14 cellular contexts compared by ENCODE assay signal in the genomic region with DNA sequence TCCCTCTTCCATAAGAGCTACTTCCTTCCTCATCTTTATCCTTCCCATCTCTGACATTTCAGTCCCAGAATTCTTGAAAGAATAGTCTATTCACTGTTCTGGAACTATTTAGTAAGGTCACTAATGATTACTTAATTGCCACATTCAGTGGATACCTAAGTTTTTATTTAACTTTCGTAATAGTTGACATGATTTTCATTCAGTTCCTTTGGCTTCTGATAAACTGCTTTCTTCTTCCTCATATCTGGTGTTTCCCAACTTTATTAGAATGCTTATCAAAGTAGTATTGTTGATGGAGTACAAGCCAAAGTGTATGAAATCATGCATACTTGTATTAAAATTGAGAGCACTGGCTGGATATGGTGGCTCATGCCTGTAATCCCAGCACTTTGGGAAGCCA. TPM values are rescaled to one million over a fixed set of nuclear protein-coding genes. Genes with fewer than 3 reads are reported as not detected.
DNase-seq lines count a peak whose midpoint lies in the region; ATAC-seq and TF ChIP-seq lines count a peak whose summit lies in the region.
"Had no signal": no experiment of that assay in that cellular context is flagged by ENCODE, and none has a peak within 500 bp of the region (broad histone marks: within the 10 kb centered on the region; RNA-seq: fewer than 3 reads in every experiment).

No MANE protein-coding gene starts in this region.

- CTCF ChIA-PET in WTC11 (lab: Charles Lee): interaction anchor here (0.7 to 0.9 kb wide), 2 partner anchors 16 to 28 kb away, joined by 3 read pairs; no protein-coding TSS in a partner anchor

- no peak for ATAC-seq in activated T-cell treated with anti-CD3 and anti-CD28 coated beads, Interleukin-2, amount 50 U/mL, for 72 hours (replicated peaks in 1 of 2)
- no peak for ATAC-seq in WTC11
- no peak for ATAC-seq in stimulated activated naive CD8-positive, alpha-beta T cell treated with anti-CD3 and anti-CD28 coated beads, Interleukin-15, amount 100 ng/mL, for 72 hours
- no peak for ATAC-seq in left colon

- peaks cover 1 to 18% of the 10 kb centered on the region in 2 donors for H3K36me3 Mint-ChIP-seq in activated T-cell treated with anti-CD3 and anti-CD28 coated beads, Interleukin-2, amount 50 U/mL, for 72 hours (ENCODE audit: insufficient read depth in 2 of 2)
- peaks cover 10% of the 10 kb centered on the region for H3K36me3 Mint-ChIP-seq in WTC11

- no peak overlapping the region for H3K4me3 ChIP-seq in left ventricle myocardium inferior
- H3K4me3 ChIP-seq: esophagus muscularis mucosa, MG63, tibial artery had no signal

- no peaks in the 10 kb centered on the region for H3K9me3 ChIP-seq in left ventricle myocardium inferior (replicated peaks)
- H3K9me3 ChIP-seq: esophagus muscularis mucosa, MG63, tibial artery had no signal

- peak overlapping the region; percentile 88 for H3K27ac Mint-ChIP-seq in activated T-cell treated with anti-CD3 and anti-CD28 coated beads, Interleukin-2, amount 50 U/mL, for 72 hours
- peak overlapping the region; percentile 29 for H3K27ac Mint-ChIP-seq in WTC11
- H3K27ac Mint-ChIP-seq in stimulated activated naive CD8-positive, alpha-beta T cell treated with anti-CD3 and anti-CD28 coated beads, Interleukin-15, amount 100 ng/mL, for 72 hours: peak overlapping the region in 1 of 2 donors; percentile 88

- TF ChIP-seq CTCF in WTC11 (IDR thresholded peaks at IDR 0.05): no peak
- no peak for TF ChIP-seq CTCF in left ventricle myocardium inferior (IDR thresholded peaks at IDR 0.05; ENCODE audit: borderline replicate concordance)
- TF ChIP-seq CTCF in GM13977 (IDR thresholded peaks at IDR 0.05; ENCODE audit: extremely low read depth, insufficient read depth, missing control alignments): no peak

- H3K9me3 Mint-ChIP-seq in activated T-cell treated with anti-CD3 and anti-CD28 coated beads, Interleukin-2, amount 50 U/mL, for 72 hours: no peaks in the 10 kb centered on the region
- no peaks in the 10 kb centered on the region for H3K9me3 Mint-ChIP-seq in WTC11
- no peaks in the 10 kb centered on the region for H3K9me3 Mint-ChIP-seq in stimulated activated naive CD8-positive, alpha-beta T cell treated with anti-CD3 and anti-CD28 coated beads, Interleukin-15, amount 100 ng/mL, for 72 hours

- no peak for DNase-seq in activated T-cell treated with anti-CD3 and anti-CD28 coated beads, Interleukin-2, amount 50 U/mL, for 72 hours
- no peak for DNase-seq in activated T-cell treated with anti-CD3 and anti-CD28 coated beads, Interleukin-2, amount 50 U/mL, for 48 hours
- DNase-seq in WTC11 (ENCODE audit: low spot score) (no peak), left ventricle myocardium inferior (no peak), left colon (no peak), GM13977 (ENCODE audit: low spot score) (no peak), mesenteric fat pad (ENCODE audit: low spot score) (no peak)
- no peak for DNase-seq in stimulated activated naive CD8-positive, alpha-beta T cell treated with anti-CD3 and anti-CD28 coated beads, Interleukin-15, amount 100 ng/mL, for 72 hours
- DNase-seq: activated CD8-positive, alpha-beta memory T cell treated with anti-CD3 and anti-CD28 coated beads, Interleukin-2, amount 50 U/mL, for 4 hours; caudate nucleus; MG63; T1000; tibial artery had no signal

- H3K4me1 Mint-ChIP-seq in activated T-cell treated with anti-CD3 and anti-CD28 coated beads, Interleukin-2, amount 50 U/mL, for 72 hours (ENCODE audit: low read depth): peaks cover 88% of the 10 kb centered on the region
- peaks cover 23% of the 10 kb centered on the region for H3K4me1 Mint-ChIP-seq in WTC11
- peaks cover 82% of the 10 kb centered on the region for H3K4me1 Mint-ChIP-seq in stimulated activated naive CD8-positive, alpha-beta T cell treated with anti-CD3 and anti-CD28 coated beads, Interleukin-15, amount 100 ng/mL, for 72 hours

- no peaks in the 10 kb centered on the region for H3K27me3 Mint-ChIP-seq in activated T-cell treated with anti-CD3 and anti-CD28 coated beads, Interleukin-2, amount 50 U/mL, for 72 hours (ENCODE audit: low read depth)
- no peaks in the 10 kb centered on the region for H3K27me3 Mint-ChIP-seq in WTC11 (ENCODE audit: low read depth)
- no peaks in the 10 kb centered on the region for H3K27me3 Mint-ChIP-seq in stimulated activated naive CD8-positive, alpha-beta T cell treated with anti-CD3 and anti-CD28 coated beads, Interleukin-15, amount 100 ng/mL, for 72 hours

- in situ Hi-C loops in GM13977 (cut with MboI; ENCODE audit: low pct_unique_long_range_greater_than_20kb, low sequenced_read_pairs, unreplicated experiment): no loop called here

- no peaks in the 10 kb centered on the region for H3K27me3 ChIP-seq in left ventricle myocardium inferior (ENCODE audit: low read depth)
- H3K27me3 ChIP-seq: esophagus muscularis mucosa, MG63, tibial artery had no signal

- peak overlapping the region; percentile 22 for H3K27ac ChIP-seq in left ventricle myocardium inferior (replicated peaks)
- H3K27ac ChIP-seq: tibial artery had no signal

- intact Hi-C loops in left ventricle myocardium inferior (cut with micrococcal nuclease): no loop called here
- intact Hi-C loops in left colon (cut with DNase I, micrococcal nuclease): no loop called here

- POLR2A ChIA-PET in WTC11 (lab: Charles Lee): interaction anchor here (0.7 kb wide), 2 partner anchors 47 to 153 kb away, joined by 3 to 4 read pairs; no protein-coding TSS in a partner anchor

- peak overlapping the region; percentile 3 to 13 for H3K4me3 Mint-ChIP-seq in activated T-cell treated with anti-CD3 and anti-CD28 coated beads, Interleukin-2, amount 50 U/mL, for 72 hours
- H3K4me3 Mint-ChIP-seq in WTC11: no peak overlapping the region
- H3K4me3 Mint-ChIP-seq in stimulated activated naive CD8-positive, alpha-beta T cell treated with anti-CD3 and anti-CD28 coated beads, Interleukin-15, amount 100 ng/mL, for 72 hours: peak overlapping the region; percentile 3 to 51

- peaks cover 15% of the 10 kb centered on the region for H3K36me3 ChIP-seq in left ventricle myocardium inferior

- H3K4me1 ChIP-seq in left ventricle myocardium inferior: peaks cover 76% of the 10 kb centered on the region

TF ChIP-seq in WTC11, 78 proteins besides CTCF, POLR2A, EP300 and RAD21:
- no peak for TF ChIP-seq TEAD1 (CRISPR knock-in tag; IDR thresholded peaks at IDR 0.05)
- TF ChIP-seq SMAD4 (CRISPR knock-in tag; IDR thresholded peaks at IDR 0.05): no peak

RNA-seq across cellular contexts. Expression of gene UBE2D2, which starts 10.8 kb away (rescaled TPM):
- total RNA-seq in activated T-cell treated with anti-CD3 and anti-CD28 coated beads, Interleukin-2, amount 50 U/mL, for 72 hours: 100 to 1,000 TPM; 315 to 342 TPM
- total RNA-seq in WTC11 (2021): 183 to 204 TPM (median 184 TPM) in 3 replicates
- total RNA-seq in left ventricle myocardium inferior: 110 TPM
- total RNA-seq in left colon: 100 to 1,000 TPM; 139 to 152 TPM
- total RNA-seq in mesenteric fat pad: 111 TPM
